In the genomic region with DNA sequence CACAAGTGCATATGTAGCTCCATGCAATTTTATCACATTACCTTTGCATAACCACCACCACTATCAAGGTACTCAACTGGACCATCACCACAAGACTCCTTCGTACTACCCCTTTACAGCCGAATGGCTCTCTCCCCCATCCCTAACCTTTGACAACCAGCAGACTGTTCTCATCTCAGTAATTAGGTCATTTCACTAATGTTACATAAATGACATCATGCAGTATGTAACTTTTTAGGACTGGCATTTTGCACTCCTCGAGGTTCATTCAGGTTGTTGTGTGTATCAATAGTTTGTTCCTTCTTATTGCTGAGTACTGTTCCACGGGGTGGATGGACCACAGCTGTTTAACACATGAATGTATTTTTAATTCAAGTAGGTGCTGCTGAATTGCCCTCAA, we compare ENCODE assay signal across 6 cellular contexts.
"Had no signal": no experiment of that assay in that cellular context is flagged by ENCODE, and none has a peak within 500 bp of the region (broad histone marks: within the 10 kb centered on the region; RNA-seq: fewer than 3 reads in every experiment).

No MANE protein-coding gene starts in this region.

- DNase-seq: KG1 had no signal

- H3K9me3 Mint-ChIP-seq: IgD-negative memory B cell had no signal

- H3K27ac Mint-ChIP-seq: IgD-negative memory B cell had no signal

- H3K9ac ChIP-seq: KMS-11 had no signal

- H3K27ac ChIP-seq: HL-60, KMS-11 had no signal

- H3K4me2 ChIP-seq: KMS-11 had no signal

- ATAC-seq: K562 had no signal

- H3K4me1 Mint-ChIP-seq: IgD-negative memory B cell had no signal

- H3K4me3 Mint-ChIP-seq: IgD-negative memory B cell had no signal

- H3K4me3 ChIP-seq: K562 had no signal

- FAIRE-seq: HTR-8/SVneo, K562 had no signal
